In the genomic region with DNA sequence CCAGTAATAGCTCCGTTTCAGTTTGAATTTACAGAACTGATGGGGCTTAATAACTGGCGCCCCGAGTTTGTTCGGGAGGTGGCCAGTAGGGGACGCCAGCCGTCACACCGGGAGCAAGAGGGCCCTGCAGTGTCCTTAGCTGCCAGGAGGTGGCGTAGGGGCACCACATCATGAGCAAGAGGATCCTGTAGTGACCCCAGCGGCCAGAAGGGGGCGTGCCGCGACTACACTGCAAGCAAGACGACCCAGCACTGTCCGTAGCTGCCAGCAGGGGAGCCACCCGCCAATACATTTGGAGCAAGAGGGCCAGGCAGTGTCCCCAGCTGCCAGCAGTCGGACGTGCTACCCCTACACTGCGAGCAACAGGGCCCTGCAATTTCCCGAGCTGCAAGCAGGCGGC, we compare ENCODE assay signal across 8 cellular contexts.
DNase-seq lines count a peak whose midpoint lies in the region; ATAC-seq and TF ChIP-seq lines count a peak whose summit lies in the region.

No MANE protein-coding gene starts in this region.

- H3K27me3 ChIP-seq in Peyer's patch (no peaks in the 10 kb centered on the region), ascending aorta (no peaks in the 10 kb centered on the region)

- TF ChIP-seq CTCF in Peyer's patch (IDR thresholded peaks at IDR 0.05) = peak in 4 of 6 experiments; percentile 22 to 56 (median 51)
- peak; percentile 54 to 70 (median 60) for TF ChIP-seq CTCF in ascending aorta (IDR thresholded peaks at IDR 0.05)

- intact Hi-C loops in ascending aorta (cut with DNase I) = no loop called here

- ATAC-seq in GM19397 (IDR thresholded peaks at IDR 0.05; ENCODE audit: unreplicated experiment) (no peak), HG03565 (IDR thresholded peaks at IDR 0.05; ENCODE audit: unreplicated experiment) (no peak)

- H3K9me3 ChIP-seq in Peyer's patch (no peaks in the 10 kb centered on the region), ascending aorta (no peaks in the 10 kb centered on the region)

- no peak for TF ChIP-seq POLR2A in Peyer's patch (IDR thresholded peaks at IDR 0.05)

- no peaks in the 10 kb centered on the region for H3K4me1 ChIP-seq in Peyer's patch
- no peaks in the 10 kb centered on the region for H3K4me1 ChIP-seq in ascending aorta

- H3K27ac ChIP-seq in Peyer's patch = no peak overlapping the region
- no peak overlapping the region for H3K27ac ChIP-seq in ascending aorta

- DNase-seq in EH (ENCODE audit: low read depth) (peak; percentile 8), Peyer's patch (peak; percentile 19 to 69 (median 65)), ascending aorta (ENCODE audit: low spot score in 2 of 2) (peak; percentile 33 to 85), left kidney (ENCODE audit: low read depth, low spot score) (peak; percentile 32), OCI-M1 (lab: John Stamatoyannopoulos, UW) (no peak)
- DNase-seq in stimulated activated CD8-positive, alpha-beta memory T cell treated with anti-CD3 and anti-CD28 coated beads, Interleukin-7, amount 100 ng/mL, for 48 hours (ENCODE audit: extremely low read depth in 1 of 2, low read depth in 1 of 2) = peak; percentile 32 to 72

- H3K4me3 ChIP-seq in Peyer's patch (no peak overlapping the region), ascending aorta (no peak overlapping the region)

- H3K36me3 ChIP-seq in Peyer's patch = no peaks in the 10 kb centered on the region
- H3K36me3 ChIP-seq in ascending aorta = no peaks in the 10 kb centered on the region
